ENCODE assay signal across 2 cellular contexts in genomic region chr2:27133195-27133875, GRCh38.
A peak's percentile ranks its signal among the peaks of the same experiment; 100 is the strongest.
TF ChIP-seq lines count a peak whose summit lies in the region.

No MANE protein-coding gene starts in this region.

TF ChIP-seq in H1, 55 proteins besides CTCF, POLR2A, EP300 and RAD21:
- peak; percentile 11; the same call in 1 of the 2 replicates for TF ChIP-seq SP4 (IDR thresholded peaks at IDR 0.05; ENCODE audit: low read length)
- TF ChIP-seq PHF8 (conservative IDR thresholded peaks at IDR 0.05; ENCODE audit: low read depth, low read length) = no peak
- TF ChIP-seq SP1 (IDR thresholded peaks at IDR 0.05; ENCODE audit: low read depth, low read length) = no peak

TF ChIP-seq in neural cell, 6 proteins besides CTCF, POLR2A, EP300 and RAD21:
- no peak for TF ChIP-seq MXI1 (conservative IDR thresholded peaks at IDR 0.05; ENCODE audit: poor library complexity, severe bottlenecking)
- TF ChIP-seq SMC3 (conservative IDR thresholded peaks at IDR 0.05; ENCODE audit: poor library complexity) = no peak
- no peak for TF ChIP-seq TAF1 (IDR thresholded peaks at IDR 0.05; ENCODE audit: low read depth)
- TF ChIP-seq, protein P1, sequence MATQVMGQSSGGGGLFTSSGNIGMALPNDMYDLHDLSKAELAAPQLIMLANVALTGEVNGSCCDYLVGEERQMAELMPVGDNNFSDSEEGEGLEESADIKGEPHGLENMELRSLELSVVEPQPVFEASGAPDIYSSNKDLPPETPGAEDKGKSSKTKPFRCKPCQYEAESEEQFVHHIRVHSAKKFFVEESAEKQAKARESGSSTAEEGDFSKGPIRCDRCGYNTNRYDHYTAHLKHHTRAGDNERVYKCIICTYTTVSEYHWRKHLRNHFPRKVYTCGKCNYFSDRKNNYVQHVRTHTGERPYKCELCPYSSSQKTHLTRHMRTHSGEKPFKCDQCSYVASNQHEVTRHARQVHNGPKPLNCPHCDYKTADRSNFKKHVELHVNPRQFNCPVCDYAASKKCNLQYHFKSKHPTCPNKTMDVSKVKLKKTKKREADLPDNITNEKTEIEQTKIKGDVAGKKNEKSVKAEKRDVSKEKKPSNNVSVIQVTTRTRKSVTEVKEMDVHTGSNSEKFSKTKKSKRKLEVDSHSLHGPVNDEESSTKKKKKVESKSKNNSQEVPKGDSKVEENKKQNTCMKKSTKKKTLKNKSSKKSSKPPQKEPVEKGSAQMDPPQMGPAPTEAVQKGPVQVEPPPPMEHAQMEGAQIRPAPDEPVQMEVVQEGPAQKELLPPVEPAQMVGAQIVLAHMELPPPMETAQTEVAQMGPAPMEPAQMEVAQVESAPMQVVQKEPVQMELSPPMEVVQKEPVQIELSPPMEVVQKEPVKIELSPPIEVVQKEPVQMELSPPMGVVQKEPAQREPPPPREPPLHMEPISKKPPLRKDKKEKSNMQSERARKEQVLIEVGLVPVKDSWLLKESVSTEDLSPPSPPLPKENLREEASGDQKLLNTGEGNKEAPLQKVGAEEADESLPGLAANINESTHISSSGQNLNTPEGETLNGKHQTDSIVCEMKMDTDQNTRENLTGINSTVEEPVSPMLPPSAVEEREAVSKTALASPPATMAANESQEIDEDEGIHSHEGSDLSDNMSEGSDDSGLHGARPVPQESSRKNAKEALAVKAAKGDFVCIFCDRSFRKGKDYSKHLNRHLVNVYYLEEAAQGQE (IDR thresholded peaks at IDR 0.05; ENCODE audit: borderline replicate concordance) = no peak
- TF ChIP-seq EZH2 (IDR thresholded peaks at IDR 0.05; ENCODE audit: borderline replicate concordance, insufficient read depth, low read length, poor library complexity, severe bottlenecking) = no peak
- TF ChIP-seq POLR2AphosphoS5 (IDR thresholded peaks at IDR 0.05) = no peak
